In the genomic region with DNA sequence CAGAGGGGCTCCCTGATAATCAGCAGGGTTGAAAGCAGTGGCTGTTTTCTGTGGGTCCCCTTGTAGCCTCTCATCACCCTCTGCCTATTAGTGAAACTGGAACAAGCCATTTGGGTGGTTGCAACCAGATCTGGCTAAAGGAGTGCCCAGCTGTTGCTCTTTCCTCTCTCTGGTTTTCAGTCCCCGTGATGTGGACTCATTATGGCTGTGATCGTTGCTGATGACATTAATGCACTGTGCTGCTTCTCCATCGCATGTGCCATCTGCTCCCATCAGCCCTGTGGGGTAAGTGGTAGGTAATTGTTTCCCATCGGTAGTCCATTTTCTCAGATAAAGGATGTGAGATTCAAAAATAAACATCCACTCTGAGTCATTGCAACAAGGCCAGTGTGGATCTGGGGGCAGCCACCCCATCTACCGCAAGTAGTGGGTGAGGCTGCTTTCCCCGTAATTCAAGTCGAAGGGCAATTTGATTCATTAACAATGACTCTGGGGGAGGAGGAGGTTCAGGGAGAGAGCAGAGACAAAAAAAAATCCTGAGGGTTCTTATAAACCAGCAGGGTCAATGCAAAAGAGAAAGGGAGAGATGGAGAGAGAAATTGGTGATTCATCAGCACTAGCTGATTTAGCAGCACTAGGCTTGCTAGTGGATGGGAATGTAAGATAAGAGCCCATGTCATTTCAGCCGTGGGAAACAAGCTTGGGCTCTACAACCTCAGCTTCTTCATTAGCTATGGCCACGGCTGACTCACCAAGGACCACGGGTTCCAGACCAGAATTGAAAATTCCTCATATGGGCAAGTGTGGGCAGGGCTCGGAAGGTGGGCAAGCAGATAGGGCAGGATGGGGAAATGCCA, we compare ENCODE assay signal across 9 cellular contexts.
A peak's percentile ranks its signal among the peaks of the same experiment; 100 is the strongest.
DNase-seq lines count a peak whose midpoint lies in the region; ATAC-seq, FAIRE-seq and TF ChIP-seq lines count a peak whose summit lies in the region.
"Had no signal": no experiment of that assay in that cellular context is flagged by ENCODE, and none has a peak within 500 bp of the region (broad histone marks: within the 10 kb centered on the region; RNA-seq: fewer than 3 reads in every experiment).

No MANE protein-coding gene starts in this region.

- WGBS in small intestine, 3 donors: 59 to 70% (median 64%) methylated on average over 11 of the region's 11 CpGs

- no peak for FAIRE-seq in small intestine (lab: Jason Lieb, UNC)

- H3K4me3 ChIP-seq in fibroblast of mammary gland (ENCODE audit: control insufficient read depth, low read depth, low read length) (no peak overlapping the region), colonic mucosa (no peak overlapping the region), small intestine (ENCODE audit: low read depth in 1 of 2, low read length in 2 of 2) (no peak overlapping the region)

- peak; percentile 55 for DNase-seq in COLO668 (lab: John Stamatoyannopoulos, UW; ENCODE audit: unreplicated experiment)
- DNase-seq in NCI-H748 (lab: John Stamatoyannopoulos, UW; ENCODE audit: unreplicated experiment): peak; percentile 98
- DNase-seq in fibroblast of mammary gland (ENCODE audit: low read depth): peak; percentile 9
- DNase-seq in NCI-H1048 (lab: John Stamatoyannopoulos, UW): no peak
- no peak for DNase-seq in colonic mucosa
- DNase-seq in small intestine: no peak
- DNase-seq: DND-41 had no signal

- no peak overlapping the region for H3K27ac ChIP-seq in colonic mucosa
- H3K27ac ChIP-seq in small intestine (ENCODE audit: low read depth in 1 of 2, low read length in 1 of 2): no peak overlapping the region

- ATAC-seq in HG02943 (IDR thresholded peaks at IDR 0.05; ENCODE audit: low read depth, unreplicated experiment): peak; percentile 54
- no peak for ATAC-seq in HG03521 (IDR thresholded peaks at IDR 0.05; ENCODE audit: unreplicated experiment)

- H3K4me1 ChIP-seq in colonic mucosa (no peaks in the 10 kb centered on the region), small intestine (ENCODE audit: control insufficient read depth in 2 of 2, insufficient read depth in 1 of 2, low read depth in 1 of 2, low read length in 1 of 2) (peaks cover 0 to 2% of the 10 kb centered on the region in 2 donors)

- TF ChIP-seq CTCF in fibroblast of mammary gland (conservative IDR thresholded peaks at IDR 0.05; ENCODE audit: control insufficient read depth, insufficient read depth, low read depth, low read length) (no peak), colonic mucosa (IDR thresholded peaks at IDR 0.05) (no peak)

- H3K27me3 ChIP-seq in colonic mucosa: no peaks in the 10 kb centered on the region
- H3K27me3 ChIP-seq in small intestine (ENCODE audit: control insufficient read depth in 2 of 2, insufficient read depth in 2 of 2, low read length in 2 of 2): no peaks in the 10 kb centered on the region

- H3K36me3 ChIP-seq in colonic mucosa (no peaks in the 10 kb centered on the region), small intestine (ENCODE audit: control insufficient read depth in 2 of 2, insufficient read depth in 2 of 2, low read length in 2 of 2) (no peaks in the 10 kb centered on the region)

- H3K9me3 ChIP-seq in colonic mucosa (no peaks in the 10 kb centered on the region), small intestine (ENCODE audit: control insufficient read depth, low read depth) (no peaks in the 10 kb centered on the region)

- no peak overlapping the region for H3K9ac ChIP-seq in colonic mucosa (ENCODE audit: low read depth in 2 of 2, low read length in 2 of 2)

- intact Hi-C loops in colonic mucosa (cut with DNase I): no loop called here

Comparison
In these comparisons a context has a peak if more than half of its experiments do, and no peak if none do; other contexts are left out.
1. DNase-seq: peak in COLO668 (single experiment), NCI-H748 (single experiment) and fibroblast of mammary gland (single experiment); none in NCI-H1048 (single experiment), colonic mucosa (single experiment) and small intestine (single experiment).